In the genomic region with DNA sequence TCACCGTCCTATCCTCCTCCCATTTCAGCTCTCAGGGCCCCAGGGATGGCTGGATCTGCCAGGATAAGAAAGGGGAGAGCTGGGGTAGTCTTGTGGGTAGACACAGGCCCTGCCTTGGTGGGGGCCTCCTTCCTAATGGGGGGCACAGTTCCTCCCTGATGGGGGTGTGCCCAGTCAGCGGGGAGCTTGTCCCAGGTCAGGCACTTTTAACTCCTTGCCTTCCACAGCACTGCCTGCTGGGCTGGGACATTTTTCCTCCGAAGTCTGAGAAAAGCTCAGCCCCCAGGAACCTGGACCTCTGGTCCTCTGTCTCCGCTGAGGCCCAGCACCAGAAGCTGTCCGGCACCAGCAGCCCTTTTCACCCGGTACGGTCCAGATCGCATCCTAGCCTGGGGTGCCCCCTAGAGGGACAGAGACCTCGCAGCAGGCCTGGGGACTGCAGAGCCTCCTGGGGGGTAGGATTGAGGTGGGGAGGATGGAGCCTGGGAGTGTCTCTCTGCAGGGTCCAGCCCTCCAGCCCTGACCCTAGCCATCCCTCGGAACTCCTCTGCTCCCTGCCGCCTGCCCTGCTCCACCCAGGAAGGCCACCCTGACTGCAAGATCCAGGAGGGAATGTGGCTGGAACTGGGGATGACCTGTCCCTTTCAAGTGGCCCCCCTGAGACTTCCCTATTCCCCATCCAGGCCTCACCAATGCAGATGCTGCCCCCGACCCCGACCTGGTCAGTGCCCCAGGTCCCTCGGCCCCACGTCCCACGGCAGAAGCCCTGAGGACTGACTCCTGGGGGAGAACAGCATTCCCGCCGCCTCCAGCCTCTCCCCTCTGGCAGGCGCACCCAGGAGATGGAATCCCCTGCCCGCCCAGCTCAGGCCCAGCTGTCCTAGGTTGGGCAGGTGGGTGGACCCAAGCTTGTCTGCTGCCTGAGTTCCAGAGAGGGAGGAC, we compare ENCODE assay signal across 9 cellular contexts. TPM values are rescaled to one million over a fixed set of nuclear protein-coding genes. Genes with fewer than 3 reads are reported as not detected.
A peak's percentile ranks its signal among the peaks of the same experiment; 100 is the strongest.
DNase-seq lines count a peak whose midpoint lies in the region; ATAC-seq, FAIRE-seq and TF ChIP-seq lines count a peak whose summit lies in the region.
"Had no signal": no experiment of that assay in that cellular context is flagged by ENCODE, and none has a peak within 500 bp of the region (broad histone marks: within the 10 kb centered on the region; RNA-seq: fewer than 3 reads in every experiment).

No MANE protein-coding gene starts in this region.

- no peak overlapping the region for H3K4me3 Mint-ChIP-seq in T-cell
- H3K4me3 Mint-ChIP-seq in neural progenitor cell: no peak overlapping the region
- H3K4me3 Mint-ChIP-seq: CD4-positive, CD25-positive, alpha-beta regulatory T cell had no signal

- H3K9me3 ChIP-seq in endothelial cell of umbilical vein (replicated peaks; ENCODE audit: control insufficient read depth, insufficient read depth, low read length) (no peaks in the 10 kb centered on the region), neural progenitor cell (ENCODE audit: low read depth) (no peaks in the 10 kb centered on the region)

- H3K4me2 ChIP-seq in endothelial cell of umbilical vein (ENCODE audit: insufficient read depth, low read length) (no peak overlapping the region), neural progenitor cell (no peak overlapping the region)

- H4K20me1 ChIP-seq in endothelial cell of umbilical vein (replicated peaks; ENCODE audit: control insufficient read depth, extremely low read depth, insufficient read depth, low read length): no peaks in the 10 kb centered on the region
- H4K20me1 ChIP-seq in neural progenitor cell (ENCODE audit: low read depth): peaks cover 4% of the 10 kb centered on the region

- no peaks in the 10 kb centered on the region for H3K4me1 ChIP-seq in endothelial cell of umbilical vein (ENCODE audit: control insufficient read depth, extremely low read depth, insufficient read depth, low read length)
- no peaks in the 10 kb centered on the region for H3K4me1 ChIP-seq in neural progenitor cell

- H2AFZ ChIP-seq in endothelial cell of umbilical vein (ENCODE audit: low read depth, low read length): no peak overlapping the region
- no peak overlapping the region for H2AFZ ChIP-seq in neural progenitor cell (replicated peaks)

- H3K27ac Mint-ChIP-seq in T-cell: no peak overlapping the region
- H3K27ac Mint-ChIP-seq in neural progenitor cell: no peak overlapping the region
- H3K27ac Mint-ChIP-seq: CD4-positive, CD25-positive, alpha-beta regulatory T cell had no signal

- H3K36me3 Mint-ChIP-seq in T-cell: peaks cover 18% of the 10 kb centered on the region
- peaks cover 13% of the 10 kb centered on the region for H3K36me3 Mint-ChIP-seq in neural progenitor cell

- H3K36me3 ChIP-seq in endothelial cell of umbilical vein (ENCODE audit: control insufficient read depth in 2 of 2, extremely low read depth in 1 of 2, insufficient read depth in 2 of 2, low read length in 2 of 2) (peaks cover 0 to 15% of the 10 kb centered on the region in 2 experiments), neural progenitor cell (no peaks in the 10 kb centered on the region)

- peak; percentile 68 for DNase-seq in NCI-H82 (lab: John Stamatoyannopoulos, UW)
- no peak for DNase-seq in NCI-H82 treated with DMSO at 0.1 percent for 48 hours (lab: John Stamatoyannopoulos, UW; ENCODE audit: unreplicated experiment)
- peak in 7 of 34 experiments; percentile 4 to 28 (median 17) for DNase-seq in T-cell
- DNase-seq in endothelial cell of umbilical vein (ENCODE audit: low read depth, low spot score): peak; percentile 16
- DNase-seq in neural progenitor cell (ENCODE audit: low spot score): peak; percentile 51
- no peak for DNase-seq in effector CD8-positive, alpha-beta T cell (lab: John Stamatoyannopoulos, UW)

- intact Hi-C loops in endothelial cell of umbilical vein (cut with micrococcal nuclease): loop anchor here (1.0 kb wide), 2 partner anchors 30 to 122 kb away; no protein-coding TSS in a partner anchor

- no peak for TF ChIP-seq POLR2A in endothelial cell of umbilical vein (IDR thresholded peaks at IDR 0.05; ENCODE audit: low read depth, low read length)

- BruUV-seq in endothelial cell of umbilical vein (replicated peaks; lab: Mats Ljungman, UMichigan): no TSS peak

- H3K27ac ChIP-seq in endothelial cell of umbilical vein (ENCODE audit: insufficient read depth, low read depth, low read length): no peak overlapping the region
- H3K27ac ChIP-seq in neural progenitor cell: no peak overlapping the region

- H3K4me3 ChIP-seq in endothelial cell of umbilical vein (replicated peaks in 1 of 3; ENCODE audit: insufficient read depth in 1 of 3, low read depth in 1 of 3, low read length in 3 of 3) (no peak overlapping the region), neural progenitor cell (no peak overlapping the region)

- H3K9ac ChIP-seq in endothelial cell of umbilical vein (replicated peaks; ENCODE audit: extremely low read depth, insufficient read depth, low read length) (no peak overlapping the region), neural progenitor cell (no peak overlapping the region)

- no peaks in the 10 kb centered on the region for H3K9me1 ChIP-seq in endothelial cell of umbilical vein (replicated peaks; ENCODE audit: control insufficient read depth, extremely low read depth, insufficient read depth, low read length)

- dilution Hi-C loops in endothelial cell of umbilical vein (cut with MboI; ENCODE audit: extremely low pct_ligation_motif_present, low sequenced_read_pairs): no loop called here

- POLR2A ChIA-PET in T-cell (lab: Charles Lee): no interaction called here
- POLR2A ChIA-PET in endothelial cell of umbilical vein (lab: Charles Lee): no interaction called here

- ATAC-seq in T-cell (replicated peaks in 1 of 4): peak in 3 of 4 experiments; percentile 45 to 55 (median 55)
- ATAC-seq in GM21717 (IDR thresholded peaks at IDR 0.05; ENCODE audit: unreplicated experiment): no peak
- ATAC-seq in GM21619 (IDR thresholded peaks at IDR 0.05; ENCODE audit: unreplicated experiment): no peak

- peak; percentile 52 for FAIRE-seq in endothelial cell of umbilical vein (lab: Jason Lieb, UNC)

- TF ChIP-seq CTCF in endothelial cell of umbilical vein (IDR thresholded peaks at IDR 0.05; ENCODE audit: extremely low read depth in 1 of 2, insufficient read depth in 1 of 2, low read depth in 1 of 2, low read length in 2 of 2) (peak; percentile 45 to 70), neural progenitor cell (IDR thresholded peaks at IDR 0.05) (peak; percentile 54)

- H3F3A ChIP-seq in neural progenitor cell (ENCODE audit: low read depth): peaks cover 5% of the 10 kb centered on the region

- peaks cover 0 to 2% (median 0%) of the 10 kb centered on the region in 3 donors for H3K4me1 Mint-ChIP-seq in T-cell
- H3K4me1 Mint-ChIP-seq in neural progenitor cell: peaks cover 13% of the 10 kb centered on the region

- no peaks in the 10 kb centered on the region for H3K27me3 ChIP-seq in endothelial cell of umbilical vein (ENCODE audit: control insufficient read depth in 2 of 2, insufficient read depth in 2 of 2, low read length in 2 of 2)
- no peaks in the 10 kb centered on the region for H3K27me3 ChIP-seq in neural progenitor cell

- CTCF ChIA-PET in T-cell (lab: Charles Lee) (interaction anchor here (0.6 kb wide), 3 partner anchors 9 to 1527 kb away, joined by 4 to 7 read pairs (median 4); no protein-coding TSS in a partner anchor), endothelial cell of umbilical vein (lab: Charles Lee) (interaction anchor here (0.8 to 2.1 kb wide), 6 partner anchors 8 to 193 kb away, joined by 3 to 11 read pairs (median 4); no protein-coding TSS in a partner anchor)

- no peaks in the 10 kb centered on the region for H3K27me3 Mint-ChIP-seq in T-cell
- peaks cover 2% of the 10 kb centered on the region for H3K27me3 Mint-ChIP-seq in neural progenitor cell (ENCODE audit: insufficient read depth, low read depth)
- H3K27me3 Mint-ChIP-seq: CD4-positive, CD25-positive, alpha-beta regulatory T cell had no signal

- H3K9me3 Mint-ChIP-seq in T-cell (no peaks in the 10 kb centered on the region), neural progenitor cell (no peaks in the 10 kb centered on the region)
- H3K9me3 Mint-ChIP-seq: CD4-positive, CD25-positive, alpha-beta regulatory T cell had no signal

- no peaks in the 10 kb centered on the region for H3K79me2 ChIP-seq in endothelial cell of umbilical vein (ENCODE audit: control insufficient read depth, insufficient read depth, low read length)
- no peaks in the 10 kb centered on the region for H3K79me2 ChIP-seq in neural progenitor cell (ENCODE audit: low read depth)

RNA-seq across cellular contexts. Expression of a gene that starts 12.0 kb away (rescaled TPM):
- 10 to 100 TPM; 26.5 to 51.3 (median 43.4) TPM for total RNA-seq in T-cell
- total RNA-seq in endothelial cell of umbilical vein: 30.1 and 32.3 TPM in 2 replicates
- 39.1 and 52.1 TPM in 2 replicates for polyA plus RNA-seq in endothelial cell of umbilical vein
- 22.8 and 30.4 TPM in 2 replicates for polyA plus RNA-seq in endothelial cell of umbilical vein (2011; cell fraction: cytosol; rRNA removed)
- polyA plus RNA-seq in endothelial cell of umbilical vein (2011; cell fraction: nucleus; rRNA removed): 95.6 and 97.4 TPM in 2 replicates
- 15.4 and 20.5 TPM in 2 replicates for polyA plus RNA-seq in endothelial cell of umbilical vein (2012)
- 9.5 and 13.4 TPM in 2 replicates for polyA minus RNA-seq in endothelial cell of umbilical vein
- 16.7 TPM for polyA minus RNA-seq in endothelial cell of umbilical vein (2011; cell fraction: cytosol; rRNA and poly(A)+ RNA removed)
- 12.6 and 14.3 TPM in 2 replicates for polyA minus RNA-seq in endothelial cell of umbilical vein (2011; cell fraction: nucleus; rRNA and poly(A)+ RNA removed)
- 26.3 and 83.4 TPM in 2 replicates for total RNA-seq in neural progenitor cell (ENCODE audit: low replicate concordance)

RNA-seq across cellular contexts. Expression of a gene that starts 31.8 kb away (rescaled TPM):
- total RNA-seq in T-cell (under 1 TPM in 4 of 5 donors, not detected in 1; 0.20 to 0.53 (median 0.33) TPM), endothelial cell of umbilical vein (not detected in 2 replicates), neural progenitor cell (ENCODE audit: low replicate concordance) (not detected in 2 replicates)
- 0.35 and 0.47 TPM in 2 replicates for polyA plus RNA-seq in endothelial cell of umbilical vein
- polyA plus RNA-seq in endothelial cell of umbilical vein (2011; cell fraction: cytosol; rRNA removed): 0.23 and 0.37 TPM in 2 replicates
- 0.27 and 0.45 TPM in 2 replicates for polyA plus RNA-seq in endothelial cell of umbilical vein (2011; cell fraction: nucleus; rRNA removed)
- 0.07 and 0.08 TPM in 2 replicates for polyA plus RNA-seq in endothelial cell of umbilical vein (2012)
- 0.17 and 0.45 TPM in 2 replicates for polyA minus RNA-seq in endothelial cell of umbilical vein
- polyA minus RNA-seq in endothelial cell of umbilical vein (2011; cell fraction: cytosol; rRNA and poly(A)+ RNA removed): not detected
- 0.19 and 0.24 TPM in 2 replicates for polyA minus RNA-seq in endothelial cell of umbilical vein (2011; cell fraction: nucleus; rRNA and poly(A)+ RNA removed)

RNA-seq across cellular contexts. Expression of a gene that starts 51.1 kb away (rescaled TPM):
- total RNA-seq in T-cell (10 to 100 TPM; 38.0 to 47.0 (median 40.7) TPM), endothelial cell of umbilical vein (66.6 and 82.4 TPM in 2 replicates), neural progenitor cell (ENCODE audit: low replicate concordance) (29.6 and 41.9 TPM in 2 replicates)
- polyA plus RNA-seq in endothelial cell of umbilical vein: 41.8 and 51.4 TPM in 2 replicates
- polyA plus RNA-seq in endothelial cell of umbilical vein (2011; cell fraction: cytosol; rRNA removed): 45.7 and 52.7 TPM in 2 replicates
- 72.2 and 73.2 TPM in 2 replicates for polyA plus RNA-seq in endothelial cell of umbilical vein (2011; cell fraction: nucleus; rRNA removed)
- polyA plus RNA-seq in endothelial cell of umbilical vein (2012): 76.5 and 104 TPM in 2 replicates
- 76.2 and 76.4 TPM in 2 replicates for polyA minus RNA-seq in endothelial cell of umbilical vein
- polyA minus RNA-seq in endothelial cell of umbilical vein (2011; cell fraction: cytosol; rRNA and poly(A)+ RNA removed): 34.5 TPM
- 21.9 and 22.5 TPM in 2 replicates for polyA minus RNA-seq in endothelial cell of umbilical vein (2011; cell fraction: nucleus; rRNA and poly(A)+ RNA removed)

Comparison
In these comparisons a context has a peak if more than half of its experiments do, and no peak if none do; other contexts are left out.
1. DNase-seq: peak in NCI-H82 (single experiment), endothelial cell of umbilical vein (single experiment) and neural progenitor cell (single experiment); none in NCI-H82 treated with DMSO at 0.1 percent for 48 hours (single experiment) and effector CD8-positive, alpha-beta T cell (single experiment).
2. ATAC-seq: peak in T-cell (3 of 4); none in GM21717 (single experiment) and GM21619 (single experiment).